Comparison of ENCODE assay signal across 9 cellular contexts in the genomic region with DNA sequence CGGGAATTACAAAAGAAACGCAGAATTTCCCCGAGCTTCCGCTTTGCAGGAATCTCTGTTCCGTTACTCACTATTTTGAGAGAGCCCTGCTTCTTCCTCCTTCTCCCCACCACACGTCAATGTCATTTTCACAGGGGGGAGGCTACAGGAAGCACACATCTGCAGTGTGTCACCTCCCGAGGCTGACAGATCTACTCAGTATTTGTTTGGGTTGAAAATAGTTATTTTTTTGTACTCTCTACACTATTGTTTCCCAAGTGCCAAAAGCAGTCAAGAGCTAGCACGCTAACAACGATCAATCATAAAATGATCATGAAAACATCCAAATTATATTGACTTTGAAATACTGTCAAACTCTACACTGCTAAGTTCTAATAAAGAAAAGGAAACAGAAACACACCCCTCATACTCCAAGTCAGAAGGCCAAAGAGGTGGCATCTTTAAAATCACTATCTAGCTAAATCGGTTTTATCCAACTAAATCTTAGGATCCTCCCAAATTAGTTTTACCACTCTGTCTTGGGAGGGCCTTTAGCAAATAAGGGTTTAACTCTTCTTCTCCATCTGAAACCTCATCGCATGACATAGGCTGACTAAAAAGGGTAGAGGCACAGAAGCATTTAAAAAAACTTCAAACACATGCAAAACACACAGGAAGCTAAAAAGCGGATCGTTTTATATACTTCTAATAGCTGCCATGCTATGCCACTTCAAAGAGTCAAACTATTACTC. TPM values are rescaled to one million over a fixed set of nuclear protein-coding genes. Genes with fewer than 3 reads are reported as not detected.
DNase-seq lines count a peak whose midpoint lies in the region; ATAC-seq and TF ChIP-seq lines count a peak whose summit lies in the region.
"Had no signal": no experiment of that assay in that cellular context is flagged by ENCODE, and none has a peak within 500 bp of the region (broad histone marks: within the 10 kb centered on the region; RNA-seq: fewer than 3 reads in every experiment).

No MANE protein-coding gene starts in this region.

- H3K27ac ChIP-seq in A673 (ENCODE audit: low read depth, low read length, poor library complexity, severe bottlenecking) (peak overlapping the region; percentile 76), cardiac muscle cell (peak overlapping the region; percentile 64)

- H3K9me3 ChIP-seq in A673 (ENCODE audit: low read depth, low read length, poor library complexity, severe bottlenecking) (no peaks in the 10 kb centered on the region), cardiac muscle cell (ENCODE audit: low read depth) (no peaks in the 10 kb centered on the region)
- H3K9me3 ChIP-seq: body of pancreas had no signal

- peaks cover 27% of the 10 kb centered on the region for H3K4me1 ChIP-seq in A673 (ENCODE audit: insufficient read depth, low read length, poor library complexity, severe bottlenecking)
- peaks cover 17% of the 10 kb centered on the region for H3K4me1 ChIP-seq in cardiac muscle cell (ENCODE audit: low read depth)

- POLR2A ChIA-PET in A673 (lab: Charles Lee; ENCODE audit: low non-redundant PET), result no interaction called here
- POLR2A ChIA-PET in MCF 10A (lab: Yijun Ruan, JAX), result interaction anchor here (0.7 to 1.5 kb wide), 3 partner anchors 10 to 671 kb away, joined by 3 read pairs; no protein-coding TSS in a partner anchor

- TF ChIP-seq CTCF in A673 (conservative IDR thresholded peaks at IDR 0.05; ENCODE audit: low read depth, low read length) (no peak), cardiac muscle cell (IDR thresholded peaks at IDR 0.05; ENCODE audit: low read depth, low read length) (no peak), MCF 10A (IDR thresholded peaks at IDR 0.05; ENCODE audit: unreplicated experiment) (no peak)

- H3K4me3 Mint-ChIP-seq in MCF 10A (ENCODE audit: unreplicated experiment), result no peak overlapping the region

- no peaks in the 10 kb centered on the region for H3K4me1 Mint-ChIP-seq in MCF 10A (ENCODE audit: insufficient read depth, unreplicated experiment)

- DNase-seq in A673 (ENCODE audit: low spot score), result peak; percentile 82
- DNase-seq in activated CD4-positive, alpha-beta T cell treated with anti-CD3 and anti-CD28 coated beads, Interleukin-2, amount 50 U/mL, for 4 hours, result peak; percentile 39 to 47
- DNase-seq in cardiac muscle cell (ENCODE audit: low read depth in 1 of 2, low spot score in 1 of 2), result peak in 1 of 2 donors; percentile 40
- peak; percentile 23 to 33 (median 27) for DNase-seq in stimulated activated CD4-positive, alpha-beta T cell treated with anti-CD3 and anti-CD28 coated beads, TNF-alpha, amount 100 ng/mL, for 48 hours (ENCODE audit: low read depth in 3 of 3)
- no peak for DNase-seq in C1 segment of cervical spinal cord (lab: John Stamatoyannopoulos, UW)
- DNase-seq in MCF 10A (ENCODE audit: unreplicated experiment), result no peak

- H3K27ac Mint-ChIP-seq in MCF 10A (ENCODE audit: low read depth, unreplicated experiment), result no peak overlapping the region

- BruUV-seq in A673 (replicated peaks; lab: Mats Ljungman, UMichigan), result no TSS peak
- BruUV-seq in MCF 10A (replicated peaks; lab: Mats Ljungman, UMichigan), result no TSS peak

- intact Hi-C loops in A673 (cut with micrococcal nuclease; ENCODE audit: unreplicated experiment) (no loop called here), MCF 10A (cut with micrococcal nuclease) (no loop called here)

- H3K9me3 Mint-ChIP-seq in MCF 10A (ENCODE audit: unreplicated experiment), result peaks cover 2% of the 10 kb centered on the region

- H3K27me3 ChIP-seq in A673 (replicated peaks; ENCODE audit: insufficient read depth, low read depth, low read length, poor library complexity) (no peaks in the 10 kb centered on the region), cardiac muscle cell (no peaks in the 10 kb centered on the region)
- H3K27me3 ChIP-seq: body of pancreas had no signal

- no peaks in the 10 kb centered on the region for H3K27me3 Mint-ChIP-seq in MCF 10A (ENCODE audit: insufficient read depth, unreplicated experiment)

- ATAC-seq in GM19452 (IDR thresholded peaks at IDR 0.05; ENCODE audit: unreplicated experiment) (peak; percentile 90), HG03558 (IDR thresholded peaks at IDR 0.05; ENCODE audit: extremely low read depth, unreplicated experiment) (peak; percentile 83)
- ATAC-seq: body of pancreas had no signal

- H3K4me3 ChIP-seq in A673 (ENCODE audit: low read depth, low read length, poor library complexity, severe bottlenecking) (peak overlapping the region; percentile 10), cardiac muscle cell (no peak overlapping the region)
- H3K4me3 ChIP-seq: body of pancreas had no signal

- H3K36me3 ChIP-seq in A673 (ENCODE audit: insufficient read depth, low read length, poor library complexity, severe bottlenecking) (no peaks in the 10 kb centered on the region), cardiac muscle cell (no peaks in the 10 kb centered on the region)

- no peaks in the 10 kb centered on the region for H3K36me3 Mint-ChIP-seq in MCF 10A (ENCODE audit: insufficient read depth, unreplicated experiment)

- CTCF ChIA-PET in A673 (lab: Charles Lee) (no interaction called here), MCF 10A (lab: Yijun Ruan, JAX) (interaction anchor here (0.6 to 1.1 kb wide), 2 partner anchors 11 to 326 kb away, joined by 3 to 5 read pairs; no protein-coding TSS in a partner anchor)

RNA-seq across cellular contexts. Expression of gene FOXN3, which starts 51.8 kb away (rescaled TPM):
- total RNA-seq in A673 (2021) (15.3 and 21.9 TPM in 2 replicates), cardiac muscle cell (51.7 and 74.8 TPM in 2 replicates), MCF 10A (2022) (25.8 and 27.1 TPM in 2 replicates)
- polyA plus RNA-seq in cardiac muscle cell, result 43.8 and 64.2 TPM in 2 replicates

Comparison
In these comparisons a context has a peak if more than half of its experiments do, and no peak if none do; other contexts are left out.
1. DNase-seq: peak in A673 (single experiment), activated CD4-positive, alpha-beta T cell treated with anti-CD3 and anti-CD28 coated beads, Interleukin-2, amount 50 U/mL, for 4 hours (2 of 2) and stimulated activated CD4-positive, alpha-beta T cell treated with anti-CD3 and anti-CD28 coated beads, TNF-alpha, amount 100 ng/mL, for 48 hours (3 of 3); none in C1 segment of cervical spinal cord (0 of 14) and MCF 10A (single experiment).